ENCODE assay signal across 19 cellular contexts in genomic region chr2:170157025-170157684, GRCh38. TPM values are rescaled to one million over a fixed set of nuclear protein-coding genes. Genes with fewer than 3 reads are reported as not detected.
DNase-seq lines count a peak whose midpoint lies in the region; ATAC-seq, FAIRE-seq and TF ChIP-seq lines count a peak whose summit lies in the region.
"Had no signal": no experiment of that assay in that cellular context is flagged by ENCODE, and none has a peak within 500 bp of the region (broad histone marks: within the 10 kb centered on the region; RNA-seq: fewer than 3 reads in every experiment).

No MANE protein-coding gene starts in this region.

- H3K79me2 ChIP-seq in HepG2 (ENCODE audit: insufficient read depth, low read length): no peaks in the 10 kb centered on the region

- TF ChIP-seq EP300 in HepG2 (IDR thresholded peaks at IDR 0.05; ENCODE audit: low read depth in 2 of 2, low read length in 2 of 2) (peak; percentile 53 to 95; a peak in 3 of 4 replicates), HepG2 (CRISPR knock-in tag; IDR thresholded peaks at IDR 0.05; ENCODE audit: borderline replicate concordance) (peak; percentile 62; the same call in 1 of the 2 replicates)

- peak overlapping the region; percentile 32 for H3K4me2 ChIP-seq in HepG2 (ENCODE audit: low read depth, low read length)

- DNase-seq in HepG2 (ENCODE audit: low spot score): peak; percentile 77
- DNase-seq in right lobe of liver: no peak
- DNase-seq in Panc1 (ENCODE audit: low read depth, low spot score): no peak
- peak; percentile 60 for DNase-seq in fibroblast of peridontal ligament (ENCODE audit: extremely low read depth)
- peak; percentile 50 for DNase-seq in urothelium cell line (ENCODE audit: low spot score)
- DNase-seq in globus pallidus (ENCODE audit: low spot score): no peak
- no peak for DNase-seq in thyroid gland
- DNase-seq: activated CD4-positive, alpha-beta T cell treated with anti-CD3 and anti-CD28 coated beads for 36 hours; activated naive CD8-positive, alpha-beta T cell treated with anti-CD3 and anti-CD28 coated beads, Interleukin-2, amount 50 U/mL, for 24 hours; cortex of kidney; Karpas-422; NCI-H1694 treated with DMSO at 0.1 percent for 48 hours; NCI-H526; sigmoid colon; T-helper 2 cell had no signal

- no peaks in the 10 kb centered on the region for H3K9me3 ChIP-seq in HepG2 (ENCODE audit: low read length)
- no peaks in the 10 kb centered on the region for H3K9me3 ChIP-seq in right lobe of liver
- peaks cover 18% of the 10 kb centered on the region; the same call in 1 of the 2 replicates for H3K9me3 ChIP-seq in Panc1 (ENCODE audit: control insufficient read depth, insufficient read depth, low read depth, low read length)
- H3K9me3 ChIP-seq in thyroid gland: no peaks in the 10 kb centered on the region
- H3K9me3 ChIP-seq: vagina had no signal

- TF ChIP-seq CTCF in HepG2 (CRISPR knock-in tag; IDR thresholded peaks at IDR 0.05): no peak
- no peak for TF ChIP-seq CTCF in right lobe of liver (IDR thresholded peaks at IDR 0.05)
- no peak for TF ChIP-seq CTCF in Panc1 (IDR thresholded peaks at IDR 0.05)
- no peak for TF ChIP-seq CTCF in thyroid gland (IDR thresholded peaks at IDR 0.05)

- no TSS peak for BruUV-seq in HepG2 (replicated peaks; lab: Mats Ljungman, UMichigan)
- no TSS peak for BruUV-seq in Panc1 (replicated peaks; lab: Mats Ljungman, UMichigan)

- POLR2A ChIA-PET in HepG2 (lab: Yijun Ruan, JAX): interaction anchor here (1.4 kb wide), 1 partner anchor 15 kb away, joined by 3 read pairs; no protein-coding TSS in a partner anchor
- POLR2A ChIA-PET in Panc1 (lab: Charles Lee): interaction anchor here (0.6 kb wide), 1 partner anchor 64 kb away, joined by 3 read pairs; no protein-coding TSS in a partner anchor

- H3K9ac ChIP-seq in HepG2 (ENCODE audit: insufficient read depth, low read depth, low read length): no peak overlapping the region

- CTCF ChIA-PET in HepG2 (lab: Yijun Ruan, JAX; ENCODE audit: low intra/inter-chr PET ratio, low total read pairs): no interaction called here
- CTCF ChIA-PET in Panc1 (lab: Charles Lee): no interaction called here

- in situ Hi-C loops in HepG2 (cut with HindIII; ENCODE audit: extremely low pct_ligation_motif_present, low pct_unique_long_range_greater_than_20kb) (no loop called here), Panc1 (cut with HindIII; ENCODE audit: low pct_unique_long_range_greater_than_20kb, low sequenced_read_pairs) (no loop called here)

- H2AFZ ChIP-seq in HepG2 (ENCODE audit: low read length): no peak overlapping the region

- no peak overlapping the region for H3K4me3 ChIP-seq in HepG2 (replicated peaks in 1 of 3; ENCODE audit: insufficient read depth in 1 of 3, low read depth in 2 of 3, low read length in 3 of 3)
- H3K4me3 ChIP-seq in right lobe of liver: no peak overlapping the region
- H3K4me3 ChIP-seq in Panc1 (ENCODE audit: low read depth in 2 of 2, low read length in 2 of 2): no peak overlapping the region
- H3K4me3 ChIP-seq in thyroid gland (replicated peaks in 1 of 3): no peak overlapping the region
- H3K4me3 ChIP-seq: sigmoid colon, vagina had no signal

- ATAC-seq in HepG2 (peak; percentile 89), right lobe of liver (no peak), Panc1 (peak; percentile 86), esophagus mucosa (no peak)
- ATAC-seq: activated CD4-positive, alpha-beta T cell treated with anti-CD3 and anti-CD28 coated beads for 36 hours; activated naive CD8-positive, alpha-beta T cell treated with anti-CD3 and anti-CD28 coated beads, Interleukin-2, amount 50 U/mL, for 24 hours; stimulated activated effector memory CD8-positive, alpha-beta T cell treated with anti-CD3 and anti-CD28 coated beads, Interleukin-12 subunit alpha, Interleukin-12 subunit beta, amount 100 ng/mL, for 72 hours had no signal

- H3K36me3 ChIP-seq in HepG2 (replicated peaks in 1 of 2; ENCODE audit: control insufficient read depth in 1 of 2, insufficient read depth in 2 of 2, low read length in 2 of 2): no peaks in the 10 kb centered on the region
- H3K36me3 ChIP-seq in right lobe of liver: no peaks in the 10 kb centered on the region
- no peaks in the 10 kb centered on the region for H3K36me3 ChIP-seq in Panc1 (ENCODE audit: control insufficient read depth, insufficient read depth, low read length)
- H3K36me3 ChIP-seq in thyroid gland: no peaks in the 10 kb centered on the region
- H3K36me3 ChIP-seq: sigmoid colon, vagina had no signal

- H4K20me1 ChIP-seq in HepG2 (ENCODE audit: insufficient read depth, low read length): no peaks in the 10 kb centered on the region

- WGBS in HepG2 (ENCODE audit: low lambda C conversion rate): 1% methylated on average over 3 of the region's 3 CpGs
- 41% methylated on average over 3 of the region's 3 CpGs for WGBS in right lobe of liver (ENCODE audit: insufficient coverage, low coverage, low lambda C conversion rate, missing lambda C conversion rate)
- 79% methylated on average over 3 of the region's 3 CpGs for WGBS in thyroid gland, 2 donors

- H3K27me3 ChIP-seq in HepG2 (ENCODE audit: control insufficient read depth in 1 of 2, insufficient read depth in 2 of 2, low read length in 2 of 2): peaks cover 0 to 12% of the 10 kb centered on the region in 2 experiments; a peak in 2 of 5 replicates
- H3K27me3 ChIP-seq in right lobe of liver: no peaks in the 10 kb centered on the region
- no peaks in the 10 kb centered on the region for H3K27me3 ChIP-seq in Panc1 (ENCODE audit: control insufficient read depth, insufficient read depth, low read length)
- no peaks in the 10 kb centered on the region for H3K27me3 ChIP-seq in thyroid gland
- H3K27me3 ChIP-seq: sigmoid colon, vagina had no signal

- FAIRE-seq in HepG2 (lab: Jason Lieb, UNC) (no peak), urothelium cell line (lab: Jason Lieb, UNC) (no peak)
- FAIRE-seq: H54 had no signal

- no peak for TF ChIP-seq RAD21 in HepG2 (CRISPR knock-in tag; IDR thresholded peaks at IDR 0.05)

- TF ChIP-seq POLR2A in HepG2 (IDR thresholded peaks at IDR 0.05; ENCODE audit: insufficient read depth in 1 of 2, low read depth in 2 of 2, low read length in 2 of 2) (no peak), right lobe of liver (IDR thresholded peaks at IDR 0.05) (no peak), thyroid gland (IDR thresholded peaks at IDR 0.05) (no peak)

- H3K4me1 ChIP-seq in HepG2 (ENCODE audit: insufficient read depth, low read length) (peaks cover 27% of the 10 kb centered on the region), right lobe of liver (no peaks in the 10 kb centered on the region), Panc1 (ENCODE audit: control insufficient read depth, insufficient read depth, low read length) (peaks cover 22% of the 10 kb centered on the region), thyroid gland (peaks cover 27 to 28% of the 10 kb centered on the region in 2 donors)
- H3K4me1 ChIP-seq: vagina had no signal

- intact Hi-C loops in HepG2 (cut with micrococcal nuclease; ENCODE audit: unreplicated experiment) (no loop called here), right lobe of liver (cut with DNase I) (no loop called here), Panc1 (cut with micrococcal nuclease; ENCODE audit: unreplicated experiment) (no loop called here), thyroid gland (cut with DNase I) (no loop called here)

- H3K27ac ChIP-seq in HepG2 (ENCODE audit: extremely low read length, insufficient read depth, low read length): no peak overlapping the region
- H3K27ac ChIP-seq in right lobe of liver: no peak overlapping the region
- peak overlapping the region; percentile 65 for H3K27ac ChIP-seq in Panc1 (ENCODE audit: low read length)
- H3K27ac ChIP-seq in thyroid gland: no peak overlapping the region
- H3K27ac ChIP-seq: sigmoid colon, vagina had no signal

TF ChIP-seq in HepG2, 621 proteins besides CTCF, POLR2A, EP300 and RAD21 (continues in another document):
- TF ChIP-seq SMAD3 (CRISPR knock-in tag; IDR thresholded peaks at IDR 0.05) (0 out of 2 replicates have a peak, but pooled peaks have one; percentile 30), PHF8 (CRISPR knock-in tag; IDR thresholded peaks at IDR 0.05) (no peak)

RNA-seq across cellular contexts. Expression of gene MYO3B, which starts 20.8 kb away (rescaled TPM):
- total RNA-seq in HepG2 (2016; rRNA removed; fragmentation: Illumina TruSeq; extraction: Trizol): not detected in 2 replicates
- total RNA-seq in HepG2 (2016; cell fraction: cytosol; rRNA removed; fragmentation: Illumina TruSeq; extraction: Trizol; ENCODE audit: low read depth): not detected in 2 replicates
- 0.02 TPM in 1 of 2 replicates, not detected in the other for total RNA-seq in HepG2 (2016; cell fraction: insoluble cytoplasmic fraction; rRNA removed; fragmentation: Illumina TruSeq; extraction: Trizol)
- not detected in 2 replicates for total RNA-seq in HepG2 (2016; cell fraction: membrane; rRNA removed; fragmentation: Illumina TruSeq; extraction: Trizol)
- not detected in 2 replicates for total RNA-seq in HepG2 (2016; cell fraction: nucleus; rRNA removed; fragmentation: Illumina TruSeq; extraction: Trizol)
- polyA plus RNA-seq in HepG2 (2011; rRNA removed): 0.01 TPM in 1 of 2 replicates, not detected in the other
- 0.01 TPM in 1 of 2 replicates, not detected in the other for polyA plus RNA-seq in HepG2 (2011; cell fraction: cytosol; rRNA removed)
- polyA plus RNA-seq in HepG2 (2011; cell fraction: nucleus; rRNA removed): not detected in 2 replicates
- polyA plus RNA-seq in HepG2 (2012): 0.03 and 0.08 TPM in 2 replicates
- not detected in 2 replicates for polyA plus RNA-seq in HepG2 (2016; cell fraction: cytosol; fragmentation: Illumina TruSeq; extraction: Trizol; ENCODE audit: low read depth)
- 0.04 TPM in 1 of 2 replicates, not detected in the other for polyA plus RNA-seq in HepG2 (2016; cell fraction: insoluble cytoplasmic fraction; fragmentation: Illumina TruSeq; extraction: Trizol; ENCODE audit: low read depth)
- polyA plus RNA-seq in HepG2 (2016; cell fraction: membrane; fragmentation: Illumina TruSeq; extraction: Trizol; ENCODE audit: low read depth): not detected in 2 replicates
- not detected in 2 replicates for polyA plus RNA-seq in HepG2 (2016; cell fraction: nucleus; fragmentation: Illumina TruSeq; extraction: Trizol; ENCODE audit: insufficient read depth, low read depth)
- 0.08 TPM in 1 of 2 replicates, not detected in the other for polyA minus RNA-seq in HepG2 (2011; rRNA and poly(A)+ RNA removed; ENCODE audit: low replicate concordance)
- not detected in 2 replicates for polyA minus RNA-seq in HepG2 (2011; cell fraction: cytosol; rRNA and poly(A)+ RNA removed)
- polyA minus RNA-seq in HepG2 (2011; cell fraction: nucleus; rRNA and poly(A)+ RNA removed): 0.26 TPM in 1 of 2 replicates, not detected in the other
- total RNA-seq in right lobe of liver: under 1 TPM in 2 of 6 experiments, not detected in 4; 0.18 to 0.25 TPM
- 0.05 TPM for total RNA-seq in Panc1 (2021; ENCODE audit: unreplicated experiment)
- not detected for polyA plus RNA-seq in Panc1 (2012; ENCODE audit: insufficient read length)
- total RNA-seq in esophagus mucosa: 0.24 TPM
- total RNA-seq in thyroid gland: 1 to 10 TPM; 6.0 to 7.4 (median 7.2) TPM
- total RNA-seq: sigmoid colon had no signal

Comparison
In these comparisons a context has a peak if more than half of its experiments do, and no peak if none do; other contexts are left out.
1. ATAC-seq: peak in HepG2 (single experiment) and Panc1 (single experiment); none in right lobe of liver (0 of 4) and esophagus mucosa (single experiment).
2. DNase-seq: peak in HepG2 (single experiment), fibroblast of peridontal ligament (single experiment) and urothelium cell line (single experiment); none in right lobe of liver (0 of 3), Panc1 (single experiment), globus pallidus (single experiment) and thyroid gland (0 of 2).